ENCODE assay signal across 11 cellular contexts in genomic region chr16:3148256-3149192, GRCh38. TPM values are rescaled to one million over a fixed set of nuclear protein-coding genes. Genes with fewer than 3 reads are reported as not detected.
DNase-seq lines count a peak whose midpoint lies in the region; ATAC-seq and TF ChIP-seq lines count a peak whose summit lies in the region.
"Had no signal": no experiment of that assay in that cellular context is flagged by ENCODE, and none has a peak within 500 bp of the region (broad histone marks: within the 10 kb centered on the region; RNA-seq: fewer than 3 reads in every experiment).

No MANE protein-coding gene starts in this region.

- no TSS peak for BruUV-seq in PC-9 (replicated peaks; lab: Mats Ljungman, UMichigan)

- H3K36me3 Mint-ChIP-seq in activated naive CD4-positive, alpha-beta T cell treated with anti-CD3 and anti-CD28 coated beads for 36 hours (ENCODE audit: low read depth): peaks cover 4% of the 10 kb centered on the region
- no peaks in the 10 kb centered on the region for H3K36me3 Mint-ChIP-seq in glutamatergic neuron (ENCODE audit: unreplicated experiment)
- H3K36me3 Mint-ChIP-seq in stimulated activated naive B cell treated with anti-CD40 and anti-IgM and Interleukin-4, amounts not matched to agents 10 μg/mL and 1 μg/mL and 100 μg/mL, for 72 hours: peaks cover 7 to 11% of the 10 kb centered on the region in 2 donors

- no peaks in the 10 kb centered on the region for H3K36me3 ChIP-seq in PC-9 (ENCODE audit: low read depth)

- H3K4me2 ChIP-seq in PC-9: peak overlapping the region; percentile 97

- peak overlapping the region; percentile 88 for H3K4me3 Mint-ChIP-seq in activated naive CD4-positive, alpha-beta T cell treated with anti-CD3 and anti-CD28 coated beads for 36 hours
- H3K4me3 Mint-ChIP-seq in glutamatergic neuron (ENCODE audit: unreplicated experiment): peak overlapping the region; percentile 49
- H3K4me3 Mint-ChIP-seq in stimulated activated naive B cell treated with anti-CD40 and anti-IgM and Interleukin-4, amounts not matched to agents 10 μg/mL and 1 μg/mL and 100 μg/mL, for 72 hours: peak overlapping the region; percentile 92 to 95

- H4K20me1 ChIP-seq in PC-9 (ENCODE audit: insufficient read depth): no peaks in the 10 kb centered on the region

- no peaks in the 10 kb centered on the region for H3K9me3 ChIP-seq in PC-9 (ENCODE audit: insufficient read depth, low read depth)

- H3K27ac ChIP-seq in PC-9: no peak overlapping the region

- DNase-seq in activated naive CD4-positive, alpha-beta T cell treated with anti-CD3 and anti-CD28 coated beads for 36 hours: no peak
- DNase-seq in activated naive CD4-positive, alpha-beta T cell treated with anti-CD3 and anti-CD28 coated beads, Interleukin-2, amount 50 U/mL, for 16 hours: no peak
- DNase-seq in PC-9 (peak in 1 of 2 experiments; percentile 30), glutamatergic neuron (no peak), putamen (ENCODE audit: low spot score) (no peak)
- no peak for DNase-seq in stimulated activated naive B cell treated with anti-CD40 and anti-IgM and Interleukin-4, amounts not matched to agents 10 μg/mL and 1 μg/mL and 100 μg/mL, for 72 hours
- DNase-seq: activated gamma-delta T cell, cortex of kidney, NCI-H226 had no signal

- H3K9me2 ChIP-seq in PC-9 (ENCODE audit: insufficient read depth): no peaks in the 10 kb centered on the region

- intact Hi-C loops in activated naive CD4-positive, alpha-beta T cell treated with anti-CD3 and anti-CD28 coated beads for 36 hours (cut with micrococcal nuclease): no loop called here
- intact Hi-C loops in PC-9 (cut with micrococcal nuclease; ENCODE audit: unreplicated experiment): no loop called here

- peak overlapping the region; percentile 99; the same call in 1 of the 2 replicates for H3K4me3 ChIP-seq in PC-9

- peaks cover 6% of the 10 kb centered on the region for H3K4me1 ChIP-seq in PC-9 (replicated peaks; ENCODE audit: insufficient read depth)

- CTCF ChIA-PET in activated naive CD4-positive, alpha-beta T cell treated with anti-CD3 and anti-CD28 coated beads for 36 hours (lab: Charles Lee): interaction anchor here (0.6 to 8.2 kb wide), 12 partner anchors 13 to 129 kb away, joined by 3 to 62 read pairs (median 3); partner anchors contain the start of gene ZNF213
- CTCF ChIA-PET in PC-9 (lab: Charles Lee): no interaction called here

- H3K4me1 Mint-ChIP-seq in activated naive CD4-positive, alpha-beta T cell treated with anti-CD3 and anti-CD28 coated beads for 36 hours (ENCODE audit: low read depth): peaks cover 21% of the 10 kb centered on the region
- peaks cover 10% of the 10 kb centered on the region for H3K4me1 Mint-ChIP-seq in glutamatergic neuron (ENCODE audit: low read depth, unreplicated experiment)
- H3K4me1 Mint-ChIP-seq in stimulated activated naive B cell treated with anti-CD40 and anti-IgM and Interleukin-4, amounts not matched to agents 10 μg/mL and 1 μg/mL and 100 μg/mL, for 72 hours: peaks cover 19 to 32% of the 10 kb centered on the region in 2 donors

- H3K27me3 ChIP-seq in PC-9 (ENCODE audit: insufficient read depth, low read depth): no peaks in the 10 kb centered on the region

- no peaks in the 10 kb centered on the region for H3K9me3 Mint-ChIP-seq in activated naive CD4-positive, alpha-beta T cell treated with anti-CD3 and anti-CD28 coated beads for 36 hours
- peaks cover 26% of the 10 kb centered on the region for H3K9me3 Mint-ChIP-seq in glutamatergic neuron (ENCODE audit: unreplicated experiment)
- peaks cover 0 to 1% of the 10 kb centered on the region in 2 donors for H3K9me3 Mint-ChIP-seq in stimulated activated naive B cell treated with anti-CD40 and anti-IgM and Interleukin-4, amounts not matched to agents 10 μg/mL and 1 μg/mL and 100 μg/mL, for 72 hours

- peaks cover 4% of the 10 kb centered on the region for H3K27me3 Mint-ChIP-seq in activated naive CD4-positive, alpha-beta T cell treated with anti-CD3 and anti-CD28 coated beads for 36 hours (ENCODE audit: low read depth)
- peaks cover 29% of the 10 kb centered on the region for H3K27me3 Mint-ChIP-seq in glutamatergic neuron (ENCODE audit: unreplicated experiment)
- H3K27me3 Mint-ChIP-seq in stimulated activated naive B cell treated with anti-CD40 and anti-IgM and Interleukin-4, amounts not matched to agents 10 μg/mL and 1 μg/mL and 100 μg/mL, for 72 hours: peaks cover 5 to 11% of the 10 kb centered on the region in 2 donors

- POLR2A ChIA-PET in PC-9 (lab: Charles Lee; ENCODE audit: unreplicated experiment): interaction anchor here (0.6 to 0.7 kb wide), 2 partner anchors 9 to 106 kb away, joined by 7 to 10 read pairs; no protein-coding TSS in a partner anchor

- peaks cover 35% of the 10 kb centered on the region for H3F3A ChIP-seq in PC-9 (ENCODE audit: insufficient read depth, low read depth)

- H3K79me2 ChIP-seq in PC-9 (ENCODE audit: low read depth): no peaks in the 10 kb centered on the region

- TF ChIP-seq CTCF in PC-9 (conservative IDR thresholded peaks at IDR 0.05) (no peak), glutamatergic neuron (IDR thresholded peaks at IDR 0.05; ENCODE audit: partially characterized antibody, unreplicated experiment) (no peak)

- ATAC-seq in stimulated activated naive B cell treated with anti-CD40 and anti-IgM and Interleukin-4, amounts not matched to agents 10 μg/mL and 1 μg/mL and 100 μg/mL, for 72 hours (replicated peaks): no peak
- ATAC-seq in GM21717 (IDR thresholded peaks at IDR 0.05; ENCODE audit: unreplicated experiment) (no peak), GM18861 (IDR thresholded peaks at IDR 0.05; ENCODE audit: unreplicated experiment) (no peak)

- no peak overlapping the region for H3K27ac Mint-ChIP-seq in activated naive CD4-positive, alpha-beta T cell treated with anti-CD3 and anti-CD28 coated beads for 36 hours
- H3K27ac Mint-ChIP-seq in glutamatergic neuron (ENCODE audit: unreplicated experiment): no peak overlapping the region
- peak overlapping the region; percentile 75 for H3K27ac Mint-ChIP-seq in stimulated activated naive B cell treated with anti-CD40 and anti-IgM and Interleukin-4, amounts not matched to agents 10 μg/mL and 1 μg/mL and 100 μg/mL, for 72 hours

- no peak overlapping the region for H2AFZ ChIP-seq in PC-9

RNA-seq across cellular contexts. Expression of gene ZNF213, which starts 13.7 kb away (rescaled TPM):
- 1 to 10 TPM; 6.1 to 6.5 TPM for total RNA-seq in activated naive CD4-positive, alpha-beta T cell treated with anti-CD3 and anti-CD28 coated beads for 36 hours
- 15.9 and 17.7 TPM in 2 replicates for total RNA-seq in PC-9 (2021)
- total RNA-seq in glutamatergic neuron (ENCODE audit: unreplicated experiment): 18.7 TPM

RNA-seq across cellular contexts. Expression of gene ZNF205, which starts 36.1 kb away (rescaled TPM):
- under 1 TPM in 1 of 2 experiments, not detected in 1; 0.25 TPM for total RNA-seq in activated naive CD4-positive, alpha-beta T cell treated with anti-CD3 and anti-CD28 coated beads for 36 hours
- total RNA-seq in PC-9 (2021) (17.4 and 18.0 TPM in 2 replicates), glutamatergic neuron (ENCODE audit: unreplicated experiment) (31.6 TPM)

RNA-seq across cellular contexts. Expression of gene OR1F1, which starts 39.5 kb away (rescaled TPM):
- total RNA-seq in activated naive CD4-positive, alpha-beta T cell treated with anti-CD3 and anti-CD28 coated beads for 36 hours: not detected
- total RNA-seq in PC-9 (2021) (1.2 and 1.4 TPM in 2 replicates), glutamatergic neuron (ENCODE audit: unreplicated experiment) (not detected)

RNA-seq across cellular contexts. Expression of gene ZSCAN10, which starts 49.4 kb away (rescaled TPM):
- under 1 TPM in 1 of 2 experiments, not detected in 1; 0.26 TPM for total RNA-seq in activated naive CD4-positive, alpha-beta T cell treated with anti-CD3 and anti-CD28 coated beads for 36 hours
- 0.23 TPM in 1 of 2 replicates, not detected in the other for total RNA-seq in PC-9 (2021)
- 0.74 TPM for total RNA-seq in glutamatergic neuron (ENCODE audit: unreplicated experiment)

Comparison
In these comparisons a context has a peak if more than half of its experiments do, and no peak if none do; other contexts are left out.
1. RNA of gene ZNF205, which starts 36.1 kb away (total RNA-seq): 31.6 TPM in glutamatergic neuron (single experiment) and 17.4 to 18.0 TPM in PC-9; 0.25 TPM in activated naive CD4-positive, alpha-beta T cell treated with anti-CD3 and anti-CD28 coated beads for 36 hours; every median in the first group is over 10 times any median in the second.
2. Peak in every context shown above with its lines, with median percentiles within 50 percentile points of each other: H3K4me3 Mint-ChIP-seq.